4 cellular contexts compared by ENCODE assay signal in the genomic region with DNA sequence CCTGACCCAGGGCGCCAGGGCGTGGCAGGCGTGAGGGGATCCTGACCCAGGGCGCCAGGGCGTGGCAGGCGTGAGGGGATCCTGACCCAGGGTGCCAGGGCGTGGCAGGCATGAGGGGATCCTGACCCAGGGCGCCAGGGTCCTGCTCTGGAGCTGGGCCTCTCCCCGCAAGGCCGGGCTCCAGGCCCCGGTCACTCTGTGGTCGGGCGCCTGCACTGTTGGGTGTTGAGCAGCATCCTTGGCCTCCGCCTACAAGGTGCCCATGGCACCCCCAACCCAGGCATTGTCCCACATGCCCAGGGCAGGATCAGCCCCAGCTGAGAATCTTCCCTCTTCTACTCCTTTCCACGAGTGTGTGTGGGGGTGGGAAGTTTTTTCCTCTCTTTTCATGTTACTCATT. TPM values are rescaled to one million over a fixed set of nuclear protein-coding genes. Genes with fewer than 3 reads are reported as not detected.
"Had no signal": no experiment of that assay in that cellular context is flagged by ENCODE, and none has a peak within 500 bp of the region (broad histone marks: within the 10 kb centered on the region; RNA-seq: fewer than 3 reads in every experiment).

No MANE protein-coding gene starts in this region.

RNA-seq across cellular contexts. Expression of a gene that starts 33.6 kb away (rescaled TPM):
- total RNA-seq: M059J, PC-3, SJCRH30, SK-MEL-5 had no signal
